2 cellular contexts compared by ENCODE assay signal in the genomic region with DNA sequence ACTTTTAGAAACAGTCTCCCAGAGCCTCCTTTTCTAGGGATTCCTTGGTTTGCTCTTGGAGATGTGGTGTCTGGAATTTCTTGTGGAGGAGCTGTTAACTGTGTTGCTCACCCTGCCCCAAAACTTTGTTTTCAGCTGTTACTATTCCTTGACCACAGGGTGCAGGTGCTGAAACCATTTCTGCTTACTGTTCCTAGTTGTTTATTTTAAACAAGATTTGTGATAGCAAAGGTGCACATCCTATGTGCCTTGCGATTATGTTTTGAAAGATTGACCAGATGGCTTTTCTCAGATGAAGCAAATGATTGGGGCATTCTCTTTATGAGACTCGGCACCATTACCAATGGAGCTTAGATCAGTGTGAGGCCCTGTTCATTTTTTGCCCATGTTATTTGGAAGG.
TF ChIP-seq lines count a peak whose summit lies in the region.

No MANE protein-coding gene starts in this region.

TF ChIP-seq in GM12891, 5 proteins besides CTCF, POLR2A, EP300 and RAD21 (continued from another document):
- TF ChIP-seq POLR2AphosphoS5 (IDR thresholded peaks at IDR 0.05; ENCODE audit: low read depth, low read length), result no peak

TF ChIP-seq in HepG2, 621 proteins besides CTCF, POLR2A, EP300 and RAD21:
- TF ChIP-seq SP1 (IDR thresholded peaks at IDR 0.05) (no peak), SP1 (CRISPR knock-in tag; IDR thresholded peaks at IDR 0.05) (no peak), ZBTB7A (CRISPR knock-in tag; IDR thresholded peaks at IDR 0.05) (no peak), CBX1 (IDR thresholded peaks at IDR 0.05; ENCODE audit: low read depth) (no peak), ZNF296 (CRISPR knock-in tag; conservative IDR thresholded peaks at IDR 0.05) (no peak), TBX3 (IDR thresholded peaks at IDR 0.05; ENCODE audit: borderline replicate concordance) (no peak), MTA3 (CRISPR knock-in tag; IDR thresholded peaks at IDR 0.05) (no peak), ZNF549 (CRISPR knock-in tag; IDR thresholded peaks at IDR 0.05) (no peak), KLF13 (CRISPR knock-in tag; IDR thresholded peaks at IDR 0.05) (no peak), ZMAT3 (CRISPR knock-in tag; conservative IDR thresholded peaks at IDR 0.05) (no peak)
- TF ChIP-seq, protein P1, sequence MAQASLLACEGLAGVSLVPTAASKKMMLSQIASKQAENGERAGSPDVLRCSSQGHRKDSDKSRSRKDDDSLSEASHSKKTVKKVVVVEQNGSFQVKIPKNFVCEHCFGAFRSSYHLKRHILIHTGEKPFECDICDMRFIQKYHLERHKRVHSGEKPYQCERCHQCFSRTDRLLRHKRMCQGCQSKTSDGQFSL (CRISPR knock-in tag; IDR thresholded peaks at IDR 0.05), result no peak
- TF ChIP-seq, protein P2, sequence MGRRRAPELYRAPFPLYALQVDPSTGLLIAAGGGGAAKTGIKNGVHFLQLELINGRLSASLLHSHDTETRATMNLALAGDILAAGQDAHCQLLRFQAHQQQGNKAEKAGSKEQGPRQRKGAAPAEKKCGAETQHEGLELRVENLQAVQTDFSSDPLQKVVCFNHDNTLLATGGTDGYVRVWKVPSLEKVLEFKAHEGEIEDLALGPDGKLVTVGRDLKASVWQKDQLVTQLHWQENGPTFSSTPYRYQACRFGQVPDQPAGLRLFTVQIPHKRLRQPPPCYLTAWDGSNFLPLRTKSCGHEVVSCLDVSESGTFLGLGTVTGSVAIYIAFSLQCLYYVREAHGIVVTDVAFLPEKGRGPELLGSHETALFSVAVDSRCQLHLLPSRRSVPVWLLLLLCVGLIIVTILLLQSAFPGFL (CRISPR knock-in tag; IDR thresholded peaks at IDR 0.05), result no peak
- TF ChIP-seq, protein P3, sequence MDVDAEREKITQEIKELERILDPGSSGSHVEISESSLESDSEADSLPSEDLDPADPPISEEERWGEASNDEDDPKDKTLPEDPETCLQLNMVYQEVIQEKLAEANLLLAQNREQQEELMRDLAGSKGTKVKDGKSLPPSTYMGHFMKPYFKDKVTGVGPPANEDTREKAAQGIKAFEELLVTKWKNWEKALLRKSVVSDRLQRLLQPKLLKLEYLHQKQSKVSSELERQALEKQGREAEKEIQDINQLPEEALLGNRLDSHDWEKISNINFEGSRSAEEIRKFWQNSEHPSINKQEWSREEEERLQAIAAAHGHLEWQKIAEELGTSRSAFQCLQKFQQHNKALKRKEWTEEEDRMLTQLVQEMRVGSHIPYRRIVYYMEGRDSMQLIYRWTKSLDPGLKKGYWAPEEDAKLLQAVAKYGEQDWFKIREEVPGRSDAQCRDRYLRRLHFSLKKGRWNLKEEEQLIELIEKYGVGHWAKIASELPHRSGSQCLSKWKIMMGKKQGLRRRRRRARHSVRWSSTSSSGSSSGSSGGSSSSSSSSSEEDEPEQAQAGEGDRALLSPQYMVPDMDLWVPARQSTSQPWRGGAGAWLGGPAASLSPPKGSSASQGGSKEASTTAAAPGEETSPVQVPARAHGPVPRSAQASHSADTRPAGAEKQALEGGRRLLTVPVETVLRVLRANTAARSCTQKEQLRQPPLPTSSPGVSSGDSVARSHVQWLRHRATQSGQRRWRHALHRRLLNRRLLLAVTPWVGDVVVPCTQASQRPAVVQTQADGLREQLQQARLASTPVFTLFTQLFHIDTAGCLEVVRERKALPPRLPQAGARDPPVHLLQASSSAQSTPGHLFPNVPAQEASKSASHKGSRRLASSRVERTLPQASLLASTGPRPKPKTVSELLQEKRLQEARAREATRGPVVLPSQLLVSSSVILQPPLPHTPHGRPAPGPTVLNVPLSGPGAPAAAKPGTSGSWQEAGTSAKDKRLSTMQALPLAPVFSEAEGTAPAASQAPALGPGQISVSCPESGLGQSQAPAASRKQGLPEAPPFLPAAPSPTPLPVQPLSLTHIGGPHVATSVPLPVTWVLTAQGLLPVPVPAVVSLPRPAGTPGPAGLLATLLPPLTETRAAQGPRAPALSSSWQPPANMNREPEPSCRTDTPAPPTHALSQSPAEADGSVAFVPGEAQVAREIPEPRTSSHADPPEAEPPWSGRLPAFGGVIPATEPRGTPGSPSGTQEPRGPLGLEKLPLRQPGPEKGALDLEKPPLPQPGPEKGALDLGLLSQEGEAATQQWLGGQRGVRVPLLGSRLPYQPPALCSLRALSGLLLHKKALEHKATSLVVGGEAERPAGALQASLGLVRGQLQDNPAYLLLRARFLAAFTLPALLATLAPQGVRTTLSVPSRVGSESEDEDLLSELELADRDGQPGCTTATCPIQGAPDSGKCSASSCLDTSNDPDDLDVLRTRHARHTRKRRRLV (CRISPR knock-in tag; IDR thresholded peaks at IDR 0.05), result no peak
- TF ChIP-seq, protein P4, sequence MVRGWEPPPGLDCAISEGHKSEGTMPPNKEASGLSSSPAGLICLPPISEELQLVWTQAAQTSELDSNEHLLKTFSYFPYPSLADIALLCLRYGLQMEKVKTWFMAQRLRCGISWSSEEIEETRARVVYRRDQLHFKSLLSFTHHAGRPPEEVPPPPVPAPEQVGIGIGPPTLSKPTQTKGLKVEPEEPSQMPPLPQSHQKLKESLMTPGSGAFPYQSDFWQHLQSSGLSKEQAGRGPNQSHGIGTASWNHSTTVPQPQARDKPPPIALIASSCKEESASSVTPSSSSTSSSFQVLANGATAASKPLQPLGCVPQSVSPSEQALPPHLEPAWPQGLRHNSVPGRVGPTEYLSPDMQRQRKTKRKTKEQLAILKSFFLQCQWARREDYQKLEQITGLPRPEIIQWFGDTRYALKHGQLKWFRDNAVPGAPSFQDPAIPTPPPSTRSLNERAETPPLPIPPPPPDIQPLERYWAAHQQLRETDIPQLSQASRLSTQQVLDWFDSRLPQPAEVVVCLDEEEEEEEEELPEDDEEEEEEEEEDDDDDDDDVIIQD (CRISPR knock-in tag; IDR thresholded peaks at IDR 0.05; ENCODE audit: low read depth), result no peak
- TF ChIP-seq, protein P5, sequence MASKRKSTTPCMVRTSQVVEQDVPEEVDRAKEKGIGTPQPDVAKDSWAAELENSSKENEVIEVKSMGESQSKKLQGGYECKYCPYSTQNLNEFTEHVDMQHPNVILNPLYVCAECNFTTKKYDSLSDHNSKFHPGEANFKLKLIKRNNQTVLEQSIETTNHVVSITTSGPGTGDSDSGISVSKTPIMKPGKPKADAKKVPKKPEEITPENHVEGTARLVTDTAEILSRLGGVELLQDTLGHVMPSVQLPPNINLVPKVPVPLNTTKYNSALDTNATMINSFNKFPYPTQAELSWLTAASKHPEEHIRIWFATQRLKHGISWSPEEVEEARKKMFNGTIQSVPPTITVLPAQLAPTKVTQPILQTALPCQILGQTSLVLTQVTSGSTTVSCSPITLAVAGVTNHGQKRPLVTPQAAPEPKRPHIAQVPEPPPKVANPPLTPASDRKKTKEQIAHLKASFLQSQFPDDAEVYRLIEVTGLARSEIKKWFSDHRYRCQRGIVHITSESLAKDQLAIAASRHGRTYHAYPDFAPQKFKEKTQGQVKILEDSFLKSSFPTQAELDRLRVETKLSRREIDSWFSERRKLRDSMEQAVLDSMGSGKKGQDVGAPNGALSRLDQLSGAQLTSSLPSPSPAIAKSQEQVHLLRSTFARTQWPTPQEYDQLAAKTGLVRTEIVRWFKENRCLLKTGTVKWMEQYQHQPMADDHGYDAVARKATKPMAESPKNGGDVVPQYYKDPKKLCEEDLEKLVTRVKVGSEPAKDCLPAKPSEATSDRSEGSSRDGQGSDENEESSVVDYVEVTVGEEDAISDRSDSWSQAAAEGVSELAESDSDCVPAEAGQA (IDR thresholded peaks at IDR 0.05; ENCODE audit: low read depth), result no peak
- TF ChIP-seq, protein P5 (CRISPR knock-in tag; IDR thresholded peaks at IDR 0.05; ENCODE audit: borderline replicate concordance), result no peak
- TF ChIP-seq, protein P6, sequence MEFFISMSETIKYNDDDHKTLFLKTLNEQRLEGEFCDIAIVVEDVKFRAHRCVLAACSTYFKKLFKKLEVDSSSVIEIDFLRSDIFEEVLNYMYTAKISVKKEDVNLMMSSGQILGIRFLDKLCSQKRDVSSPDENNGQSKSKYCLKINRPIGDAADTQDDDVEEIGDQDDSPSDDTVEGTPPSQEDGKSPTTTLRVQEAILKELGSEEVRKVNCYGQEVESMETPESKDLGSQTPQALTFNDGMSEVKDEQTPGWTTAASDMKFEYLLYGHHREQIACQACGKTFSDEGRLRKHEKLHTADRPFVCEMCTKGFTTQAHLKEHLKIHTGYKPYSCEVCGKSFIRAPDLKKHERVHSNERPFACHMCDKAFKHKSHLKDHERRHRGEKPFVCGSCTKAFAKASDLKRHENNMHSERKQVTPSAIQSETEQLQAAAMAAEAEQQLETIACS (CRISPR knock-in tag; IDR thresholded peaks at IDR 0.05), result no peak
